Comparison of ENCODE assay signal across 22 cellular contexts in genomic region chr9:81390802-81391456, GRCh38.
DNase-seq lines count a peak whose midpoint lies in the region; ATAC-seq, FAIRE-seq and TF ChIP-seq lines count a peak whose summit lies in the region.
"Had no signal": no experiment of that assay in that cellular context is flagged by ENCODE, and none has a peak within 500 bp of the region (broad histone marks: within the 10 kb centered on the region; RNA-seq: fewer than 3 reads in every experiment).

No MANE protein-coding gene starts in this region.

- H3K4me3 ChIP-seq in bronchial epithelial cell (ENCODE audit: low read depth, low read length): no peak overlapping the region
- H3K4me3 ChIP-seq: adrenal gland had no signal

- H3K27me3 ChIP-seq in bronchial epithelial cell (ENCODE audit: control insufficient read depth, insufficient read depth, low read length): no peaks in the 10 kb centered on the region
- H3K27me3 ChIP-seq: adrenal gland had no signal

- no peaks in the 10 kb centered on the region for H3K36me3 ChIP-seq in bronchial epithelial cell (ENCODE audit: control insufficient read depth, insufficient read depth, low read length)
- H3K36me3 ChIP-seq: adrenal gland had no signal

- no peaks in the 10 kb centered on the region for H3K36me3 Mint-ChIP-seq in nephron (ENCODE audit: low read depth)

- peaks cover 2% of the 10 kb centered on the region for H3K9me3 Mint-ChIP-seq in nephron
- H3K9me3 Mint-ChIP-seq: activated T-cell treated with anti-CD3 and anti-CD28 coated beads, Interleukin-2, amount 50 U/mL, for 24 hours had no signal

- H3K4me1 Mint-ChIP-seq in nephron: peaks cover 43% of the 10 kb centered on the region

- no peak for TF ChIP-seq CTCF in bronchial epithelial cell (IDR thresholded peaks at IDR 0.05; ENCODE audit: insufficient read depth, low read length, severe bottlenecking)
- no peak for TF ChIP-seq CTCF in nephron (IDR thresholded peaks at IDR 0.05; ENCODE audit: unreplicated experiment in 3 of 3)

- peak overlapping the region in 2 of 3 experiments; percentile 26 to 27 for H3K27ac Mint-ChIP-seq in nephron
- H3K27ac Mint-ChIP-seq: activated CD8-positive, alpha-beta T cell treated with anti-CD3 and anti-CD28 coated beads, Interleukin-2, amount 10 ng/mL, durations not matched to agents 7 days and 5 days; activated T-cell treated with anti-CD3 and anti-CD28 coated beads, Interleukin-2, amount 50 U/mL, for 24 hours had no signal

- H3K27me3 Mint-ChIP-seq in nephron (ENCODE audit: low read depth): peaks cover 7% of the 10 kb centered on the region
- H3K27me3 Mint-ChIP-seq: activated T-cell treated with anti-CD3 and anti-CD28 coated beads, Interleukin-2, amount 50 U/mL, for 24 hours had no signal

- DNase-seq in NCI-H2029 treated with DMSO at 0.1 percent for 48 hours (lab: John Stamatoyannopoulos, UW): peak; percentile 36
- no peak for DNase-seq in NCI-H2029 (lab: John Stamatoyannopoulos, UW)
- DNase-seq in ELF-1 (ENCODE audit: low read depth, low spot score): peak; percentile 42
- peak; percentile 52 for DNase-seq in bronchial epithelial cell (ENCODE audit: low read depth)
- DNase-seq in AG08396 (ENCODE audit: low spot score): no peak
- no peak for DNase-seq in activated CD4-positive, alpha-beta T cell treated with anti-CD3 and anti-CD28 coated beads for 1 hour
- DNase-seq: activated CD4-positive, CD25-positive, alpha-beta regulatory T cell treated with anti-CD3 and anti-CD28 coated beads, Interleukin-2, amount 50 U/mL, for 72 hours; activated CD8-positive, alpha-beta T cell treated with anti-CD3 and anti-CD28 coated beads, Interleukin-2, amount 10 ng/mL, durations not matched to agents 7 days and 5 days; activated naive CD4-positive, alpha-beta T cell; activated T-cell treated with anti-CD3 and anti-CD28 coated beads, Interleukin-2, amount 50 U/mL, for 24 hours; adrenal gland; GDM1; GOT3; NCI-H2107; NCI-H69; retina; stimulated activated CD4-positive, alpha-beta T cell treated with anti-CD3 and anti-CD28 coated beads, Interleukin-4, amount 100 ng/mL, for 24 hours; stimulated activated naive CD4-positive, alpha-beta T cell treated with Interleukin-2 at 50 U/mL for 16 hours had no signal

- H3K4me3 Mint-ChIP-seq in nephron: no peak overlapping the region
- H3K4me3 Mint-ChIP-seq: activated CD8-positive, alpha-beta T cell treated with anti-CD3 and anti-CD28 coated beads, Interleukin-2, amount 10 ng/mL, durations not matched to agents 7 days and 5 days; activated T-cell treated with anti-CD3 and anti-CD28 coated beads, Interleukin-2, amount 50 U/mL, for 24 hours had no signal

- FAIRE-seq in bronchial epithelial cell (lab: Jason Lieb, UNC): peak; percentile 28
- FAIRE-seq: D721Med, GM18507 had no signal

- no peak for ATAC-seq in GM18907 (IDR thresholded peaks at IDR 0.05; ENCODE audit: unreplicated experiment)
- ATAC-seq: activated CD8-positive, alpha-beta T cell treated with anti-CD3 and anti-CD28 coated beads, Interleukin-2, amount 10 ng/mL, durations not matched to agents 7 days and 5 days had no signal

Comparison
In these comparisons a context has a peak if more than half of its experiments do, and no peak if none do; other contexts are left out.
1. DNase-seq: peak in NCI-H2029 treated with DMSO at 0.1 percent for 48 hours (single experiment), ELF-1 (single experiment) and bronchial epithelial cell (single experiment); none in NCI-H2029 (single experiment), AG08396 (single experiment) and activated CD4-positive, alpha-beta T cell treated with anti-CD3 and anti-CD28 coated beads for 1 hour (single experiment).